In the genomic region with DNA sequence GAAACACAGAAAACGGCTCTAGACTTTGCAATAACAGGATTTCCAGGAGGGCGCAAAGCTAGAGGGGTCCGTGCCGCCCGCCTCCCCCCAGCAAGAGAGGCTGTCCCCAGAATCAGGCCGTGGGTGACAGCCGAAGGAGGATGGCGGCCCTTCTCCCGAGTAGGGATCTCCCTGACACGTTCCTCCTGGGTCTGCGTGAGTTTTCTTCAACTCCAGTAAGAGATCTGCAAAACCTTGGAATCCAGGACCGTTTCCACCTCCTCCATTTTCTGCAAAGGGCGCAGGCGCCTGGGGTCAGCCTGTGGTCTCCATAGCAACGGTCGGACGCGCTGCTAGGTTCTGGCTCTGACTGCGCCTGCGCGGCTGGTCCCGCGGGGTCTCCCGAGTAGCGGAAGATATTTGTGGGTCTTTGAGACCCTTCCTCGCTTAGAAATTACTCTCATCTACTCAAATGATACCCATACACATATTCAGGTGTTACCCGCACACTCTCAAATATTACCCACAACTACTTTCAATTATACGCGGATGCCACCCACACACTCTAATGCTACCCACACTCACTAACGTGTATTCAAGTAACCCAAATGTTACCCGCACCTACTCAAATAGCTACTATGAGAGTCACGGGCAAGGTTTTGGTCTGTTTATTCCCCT, we compare ENCODE assay signal across 8 cellular contexts. TPM values are rescaled to one million over a fixed set of nuclear protein-coding genes. Genes with fewer than 3 reads are reported as not detected.
DNase-seq lines count a peak whose midpoint lies in the region; ATAC-seq and TF ChIP-seq lines count a peak whose summit lies in the region.

No MANE protein-coding gene starts in this region.

- POLR2A ChIA-PET in A673 (lab: Charles Lee; ENCODE audit: low non-redundant PET) (no interaction called here), Panc1 (lab: Charles Lee) (no interaction called here)

- H3F3A ChIP-seq in GM23248 (ENCODE audit: insufficient read depth): no peaks in the 10 kb centered on the region

- H3K27ac ChIP-seq in A673 (ENCODE audit: low read depth, low read length, poor library complexity, severe bottlenecking) (peak overlapping the region; percentile 35), GM23248 (no peak overlapping the region), Panc1 (ENCODE audit: low read length) (peak overlapping the region; percentile 34; the same call in 1 of the 2 replicates)

- DNase-seq in A673 (ENCODE audit: low spot score): peak; percentile 90
- peak; percentile 89 for DNase-seq in GM23248
- DNase-seq in Panc1 (ENCODE audit: low read depth, low spot score): no peak
- DNase-seq in cerebellar cortex (ENCODE audit: low spot score): peak; percentile 87
- no peak for DNase-seq in kidney epithelial cell (ENCODE audit: low read depth)
- peak; percentile 32 for DNase-seq in stimulated activated CD4-positive, alpha-beta T cell treated with anti-CD3 and anti-CD28 coated beads, Interleukin-1b, Interleukin-23, amount 100 ng/mL, for 48 hours

- H3K9ac ChIP-seq in GM23248: peak overlapping the region; percentile 67

- no peak for TF ChIP-seq CTCF in A673 (conservative IDR thresholded peaks at IDR 0.05; ENCODE audit: low read depth, low read length)
- TF ChIP-seq CTCF in Panc1 (IDR thresholded peaks at IDR 0.05): no peak
- no peak for TF ChIP-seq CTCF in kidney epithelial cell (IDR thresholded peaks at IDR 0.05; ENCODE audit: insufficient read depth, low read length, poor library complexity, severe bottlenecking)

- H3K9me2 ChIP-seq in GM23248 (ENCODE audit: insufficient read depth): no peaks in the 10 kb centered on the region

- no peaks in the 10 kb centered on the region for H4K20me1 ChIP-seq in GM23248 (ENCODE audit: insufficient read depth)

- BruUV-seq in A673 (replicated peaks; lab: Mats Ljungman, UMichigan) (no TSS peak), Panc1 (replicated peaks; lab: Mats Ljungman, UMichigan) (no TSS peak)

- peaks cover 7% of the 10 kb centered on the region for H3K4me1 ChIP-seq in A673 (ENCODE audit: insufficient read depth, low read length, poor library complexity, severe bottlenecking)
- H3K4me1 ChIP-seq in GM23248 (ENCODE audit: insufficient read depth): peaks cover 11% of the 10 kb centered on the region; the same call in 1 of the 2 replicates
- H3K4me1 ChIP-seq in Panc1 (ENCODE audit: control insufficient read depth, insufficient read depth, low read length): no peaks in the 10 kb centered on the region; the same call in 1 of the 2 replicates

- no peaks in the 10 kb centered on the region for H3K79me2 ChIP-seq in GM23248 (ENCODE audit: insufficient read depth)

- peak; percentile 84 for ATAC-seq in Panc1
- no peak for ATAC-seq in HG03521 (IDR thresholded peaks at IDR 0.05; ENCODE audit: unreplicated experiment)
- no peak for ATAC-seq in GM18519 (IDR thresholded peaks at IDR 0.05; ENCODE audit: low FRiP score, unreplicated experiment)

- H3K9me3 ChIP-seq in A673 (ENCODE audit: low read depth, low read length, poor library complexity, severe bottlenecking) (no peaks in the 10 kb centered on the region), GM23248 (ENCODE audit: low read depth) (no peaks in the 10 kb centered on the region), Panc1 (ENCODE audit: control insufficient read depth, insufficient read depth, low read depth, low read length) (no peaks in the 10 kb centered on the region)

- H3K4me3 ChIP-seq in A673 (ENCODE audit: low read depth, low read length, poor library complexity, severe bottlenecking) (peak overlapping the region; percentile 57), GM23248 (peak overlapping the region; percentile 78), Panc1 (ENCODE audit: low read depth in 2 of 2, low read length in 2 of 2) (peak overlapping the region; percentile 46 to 55), kidney epithelial cell (ENCODE audit: low read depth, low read length) (peak overlapping the region; percentile 45)

- CTCF ChIA-PET in A673 (lab: Charles Lee): interaction anchor here (0.6 kb wide), 1 partner anchor 439 kb away, joined by 7 read pairs; no protein-coding TSS in a partner anchor
- CTCF ChIA-PET in Panc1 (lab: Charles Lee): no interaction called here

- intact Hi-C loops in A673 (cut with micrococcal nuclease; ENCODE audit: unreplicated experiment): no loop called here
- intact Hi-C loops in Panc1 (cut with micrococcal nuclease; ENCODE audit: unreplicated experiment): no loop called here

- H3K36me3 ChIP-seq in A673 (ENCODE audit: insufficient read depth, low read length, poor library complexity, severe bottlenecking) (no peaks in the 10 kb centered on the region), GM23248 (ENCODE audit: low read depth) (no peaks in the 10 kb centered on the region), Panc1 (ENCODE audit: control insufficient read depth, insufficient read depth, low read length) (no peaks in the 10 kb centered on the region), kidney epithelial cell (ENCODE audit: control insufficient read depth, insufficient read depth, low read length) (no peaks in the 10 kb centered on the region)

- H3K27me3 ChIP-seq in A673 (replicated peaks; ENCODE audit: insufficient read depth, low read depth, low read length, poor library complexity) (no peaks in the 10 kb centered on the region), GM23248 (replicated peaks; ENCODE audit: insufficient read depth) (no peaks in the 10 kb centered on the region; the same call in 1 of the 2 replicates), Panc1 (ENCODE audit: control insufficient read depth, insufficient read depth, low read length) (no peaks in the 10 kb centered on the region), kidney epithelial cell (ENCODE audit: control insufficient read depth, insufficient read depth, low read length) (peaks cover 6% of the 10 kb centered on the region)

- in situ Hi-C loops in GM23248 (cut with MboI): no loop called here
- in situ Hi-C loops in Panc1 (cut with HindIII; ENCODE audit: low pct_unique_long_range_greater_than_20kb, low sequenced_read_pairs): no loop called here

- peak overlapping the region; percentile 97 for H3K4me2 ChIP-seq in GM23248 (ENCODE audit: unreplicated experiment)

- 8 to 12% methylated on average over 31 to 32 of the region's 32 CpGs for WGBS in GM23248 (ENCODE audit: low coverage in 1 of 2, low lambda C conversion rate in 2 of 2, missing lambda C conversion rate in 2 of 2), 2 experiments

- peak overlapping the region; percentile 100 for H2AFZ ChIP-seq in GM23248

RNA-seq across cellular contexts. Expression of gene PNMA8C, which starts 2.1 kb away (rescaled TPM):
- total RNA-seq in A673 (2021) (not detected in 2 replicates), Panc1 (2021; ENCODE audit: unreplicated experiment) (not detected), kidney epithelial cell (0.25 and 0.27 TPM in 2 replicates)
- total RNA-seq in GM23248 (2014; rRNA removed; shearing (Covaris generic)): not detected in 2 replicates
- polyA plus RNA-seq in GM23248 (2016; fragmentation: Nextera tagmentation; extraction: Ambion mirVana): not detected in 2 replicates
- polyA plus RNA-seq in Panc1 (2012; ENCODE audit: insufficient read length): not detected

RNA-seq across cellular contexts. Expression of gene CCDC8, which starts 13.3 kb away (rescaled TPM):
- 24.5 and 32.1 TPM in 2 replicates for total RNA-seq in A673 (2021)
- 8.9 and 10.1 TPM in 2 replicates for total RNA-seq in GM23248 (2014; rRNA removed; shearing (Covaris generic))
- polyA plus RNA-seq in GM23248 (2016; fragmentation: Nextera tagmentation; extraction: Ambion mirVana): 5.5 and 6.0 TPM in 2 replicates
- total RNA-seq in Panc1 (2021; ENCODE audit: unreplicated experiment): 5.4 TPM
- polyA plus RNA-seq in Panc1 (2012; ENCODE audit: insufficient read length): 6.9 TPM
- total RNA-seq in kidney epithelial cell: 21.8 and 22.2 TPM in 2 replicates

RNA-seq across cellular contexts. Expression of gene PNMA8A, which starts 44.7 kb away (rescaled TPM):
- total RNA-seq in A673 (2021) (12.8 and 15.9 TPM in 2 replicates), Panc1 (2021; ENCODE audit: unreplicated experiment) (not detected), kidney epithelial cell (10.3 and 11.8 TPM in 2 replicates)
- 0.76 and 0.89 TPM in 2 replicates for total RNA-seq in GM23248 (2014; rRNA removed; shearing (Covaris generic))
- polyA plus RNA-seq in GM23248 (2016; fragmentation: Nextera tagmentation; extraction: Ambion mirVana): 0.26 and 0.56 TPM in 2 replicates
- not detected for polyA plus RNA-seq in Panc1 (2012; ENCODE audit: insufficient read length)

Comparison
In these comparisons a context has a peak if more than half of its experiments do, and no peak if none do; other contexts are left out.
1. DNase-seq: peak in A673 (single experiment), GM23248 (single experiment), cerebellar cortex (single experiment) and stimulated activated CD4-positive, alpha-beta T cell treated with anti-CD3 and anti-CD28 coated beads, Interleukin-1b, Interleukin-23, amount 100 ng/mL, for 48 hours (single experiment); none in Panc1 (single experiment) and kidney epithelial cell (single experiment).
2. Peak in every context shown above with its lines, with median percentiles within 50 percentile points of each other: H3K4me3 ChIP-seq.